24 cellular contexts compared by ENCODE assay signal in genomic region chr11:3090096-3090901, GRCh38.
"Had no signal": no experiment of that assay in that cellular context is flagged by ENCODE, and none has a peak within 500 bp of the region (broad histone marks: within the 10 kb centered on the region; RNA-seq: fewer than 3 reads in every experiment).

No MANE protein-coding gene starts in this region.

- H3K4me1 ChIP-seq: ascending aorta, testis had no signal

- H3K27ac ChIP-seq: adrenal gland, ascending aorta, brain microvascular endothelial cell, hepatocyte, neural progenitor cell, ovary, psoas muscle, right atrium auricular region, skin epidermis, stomach, testis, vagina had no signal

- ATAC-seq: activated T-helper 17 cell treated with anti-CD3 and anti-CD28 coated beads, Interleukin-2, amount 50 U/mL, for 72 hours; left colon; stimulated activated effector memory CD8-positive, alpha-beta T cell treated with anti-CD3 and anti-CD28 coated beads, Interleukin-12 subunit alpha, Interleukin-12 subunit beta, amount 100 ng/mL, for 72 hours had no signal

- H3K36me3 ChIP-seq: adrenal gland, neural progenitor cell, ovary had no signal

- DNase-seq: activated T-cell treated with anti-CD3 and anti-CD28 coated beads, Interleukin-2, amount 50 U/mL, for 24 hours; brain microvascular endothelial cell; central memory CD4-positive, alpha-beta T cell; effector memory CD4-positive, alpha-beta T cell; foreskin melanocyte; left colon; mesendoderm; naive B cell; psoas muscle; stimulated activated CD4-positive, alpha-beta T cell treated with anti-CD3 and anti-CD28 coated beads, Interleukin-1b, Interleukin-23, amount 100 ng/mL, for 48 hours; stomach; T-helper 1 cell; testis; trophoblast cell had no signal

- H3K27me3 ChIP-seq: adrenal gland, ascending aorta, brain microvascular endothelial cell, hepatocyte, neural progenitor cell, ovary, right atrium auricular region, stomach, testis, vagina had no signal

- H3K4me2 ChIP-seq: hepatocyte, neural progenitor cell had no signal

- H3K4me3 ChIP-seq: adrenal gland, ascending aorta, hepatocyte, neural progenitor cell, ovary, psoas muscle, right atrium auricular region, skin epidermis, stomach, testis, vagina had no signal

- H3K9me3 ChIP-seq: adrenal gland, ascending aorta, ovary, psoas muscle, right atrium auricular region, stomach, testis, vagina had no signal

- H2AFZ ChIP-seq: hepatocyte, neural progenitor cell had no signal

- H3K79me2 ChIP-seq: hepatocyte had no signal
